In the genomic region with DNA sequence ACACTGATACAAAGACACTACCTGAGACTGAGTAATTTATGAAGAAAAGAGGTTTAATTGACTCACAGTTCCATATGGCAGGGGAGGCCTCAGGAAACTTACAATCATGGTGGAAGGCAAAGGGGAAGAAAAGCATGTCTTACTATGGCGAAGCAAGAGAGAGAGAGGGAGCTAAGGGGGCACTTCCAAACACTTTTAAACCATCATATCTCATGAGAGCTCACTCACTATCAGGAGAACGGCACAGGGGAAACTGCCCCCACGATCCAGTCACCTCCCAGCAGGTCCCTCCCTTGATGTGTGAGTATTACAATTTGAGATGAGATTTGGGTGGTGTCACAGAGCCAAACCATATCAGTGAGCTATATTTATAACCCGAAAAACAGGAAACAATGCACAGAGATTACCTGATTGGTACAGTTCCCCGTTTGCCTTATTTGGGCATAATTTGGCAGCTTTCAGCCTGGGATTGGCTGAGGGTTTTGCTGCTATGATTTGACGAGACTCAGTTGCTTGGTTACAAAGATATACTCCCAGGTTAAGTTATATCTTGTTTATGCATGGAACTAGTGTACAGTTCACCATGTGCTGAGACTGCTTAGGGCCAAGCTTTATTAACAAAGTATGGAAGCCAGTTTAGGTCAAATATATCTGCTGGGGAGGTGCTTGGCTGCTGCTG, we compare ENCODE assay signal across 1 cellular context.
TF ChIP-seq lines count a peak whose summit lies in the region.

No MANE protein-coding gene starts in this region.

TF ChIP-seq in K562, 482 proteins besides CTCF, POLR2A, EP300 and RAD21 (continued from another document and continues in another):
- TF ChIP-seq MTA3 (IDR thresholded peaks at IDR 0.05; ENCODE audit: borderline replicate concordance), result no peak
- no peak for TF ChIP-seq MBD1 (CRISPR knock-in tag; IDR thresholded peaks at IDR 0.05)
- TF ChIP-seq ZHX1 (conservative IDR thresholded peaks at IDR 0.05; ENCODE audit: low read length), result no peak
- no peak for TF ChIP-seq BHLHE40 (IDR thresholded peaks at IDR 0.05; ENCODE audit: low read length)
- TF ChIP-seq CSDE1 (IDR thresholded peaks at IDR 0.05), result no peak
- peak; percentile 90 for TF ChIP-seq FOXJ2 (tag; IDR thresholded peaks at IDR 0.05)
- TF ChIP-seq SMARCE1 (IDR thresholded peaks at IDR 0.05), result no peak
- TF ChIP-seq, protein P1, sequence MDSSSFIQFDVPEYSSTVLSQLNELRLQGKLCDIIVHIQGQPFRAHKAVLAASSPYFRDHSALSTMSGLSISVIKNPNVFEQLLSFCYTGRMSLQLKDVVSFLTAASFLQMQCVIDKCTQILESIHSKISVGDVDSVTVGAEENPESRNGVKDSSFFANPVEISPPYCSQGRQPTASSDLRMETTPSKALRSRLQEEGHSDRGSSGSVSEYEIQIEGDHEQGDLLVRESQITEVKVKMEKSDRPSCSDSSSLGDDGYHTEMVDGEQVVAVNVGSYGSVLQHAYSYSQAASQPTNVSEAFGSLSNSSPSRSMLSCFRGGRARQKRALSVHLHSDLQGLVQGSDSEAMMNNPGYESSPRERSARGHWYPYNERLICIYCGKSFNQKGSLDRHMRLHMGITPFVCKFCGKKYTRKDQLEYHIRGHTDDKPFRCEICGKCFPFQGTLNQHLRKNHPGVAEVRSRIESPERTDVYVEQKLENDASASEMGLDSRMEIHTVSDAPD (CRISPR knock-in tag; IDR thresholded peaks at IDR 0.05), result no peak
- no peak for TF ChIP-seq EP400 (IDR thresholded peaks at IDR 0.05)
- no peak for TF ChIP-seq ETV1 (tag; conservative IDR thresholded peaks at IDR 0.05; ENCODE audit: low read depth)
- no peak for TF ChIP-seq TEAD1 (CRISPR knock-in tag; IDR thresholded peaks at IDR 0.05)
- TF ChIP-seq TRIM28 (IDR thresholded peaks at IDR 0.05), result no peak
- TF ChIP-seq ZEB2 (IDR thresholded peaks at IDR 0.05), result no peak
- no peak for TF ChIP-seq CBFA2T3 (IDR thresholded peaks at IDR 0.05)
- no peak for TF ChIP-seq LCOR (CRISPR knock-in tag; IDR thresholded peaks at IDR 0.05)
- TF ChIP-seq CBX5 (IDR thresholded peaks at IDR 0.05; ENCODE audit: borderline replicate concordance, low read depth), result no peak
- no peak for TF ChIP-seq ZNF436 (CRISPR knock-in tag; IDR thresholded peaks at IDR 0.05)
- peak; percentile 75 for TF ChIP-seq ZFP36 (IDR thresholded peaks at IDR 0.05; ENCODE audit: low read depth, low read length, partially characterized antibody)
- TF ChIP-seq SRSF3 (IDR thresholded peaks at IDR 0.05; ENCODE audit: insufficient read depth, low read length), result no peak
- no peak for TF ChIP-seq MYNN (IDR thresholded peaks at IDR 0.05)
- no peak for TF ChIP-seq MYNN (CRISPR knock-in tag; IDR thresholded peaks at IDR 0.05)
- TF ChIP-seq, protein P2, sequence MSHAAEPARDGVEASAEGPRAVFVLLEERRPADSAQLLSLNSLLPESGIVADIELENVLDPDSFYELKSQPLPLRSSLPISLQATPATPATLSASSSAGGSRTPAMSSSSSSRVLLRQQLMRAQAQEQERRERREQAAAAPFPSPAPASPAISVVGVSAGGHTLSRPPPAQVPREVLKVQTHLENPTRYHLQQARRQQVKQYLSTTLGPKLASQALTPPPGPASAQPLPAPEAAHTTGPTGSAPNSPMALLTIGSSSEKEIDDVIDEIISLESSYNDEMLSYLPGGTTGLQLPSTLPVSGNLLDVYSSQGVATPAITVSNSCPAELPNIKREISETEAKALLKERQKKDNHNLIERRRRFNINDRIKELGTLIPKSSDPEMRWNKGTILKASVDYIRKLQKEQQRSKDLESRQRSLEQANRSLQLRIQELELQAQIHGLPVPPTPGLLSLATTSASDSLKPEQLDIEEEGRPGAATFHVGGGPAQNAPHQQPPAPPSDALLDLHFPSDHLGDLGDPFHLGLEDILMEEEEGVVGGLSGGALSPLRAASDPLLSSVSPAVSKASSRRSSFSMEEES (CRISPR knock-in tag; IDR thresholded peaks at IDR 0.05), result no peak
- no peak for TF ChIP-seq PPARD (CRISPR knock-in tag; IDR thresholded peaks at IDR 0.05)
- TF ChIP-seq KDM2B (CRISPR knock-in tag; IDR thresholded peaks at IDR 0.05), result no peak
- TF ChIP-seq ZZZ3 (IDR thresholded peaks at IDR 0.05), result no peak
- TF ChIP-seq TEAD4 (IDR thresholded peaks at IDR 0.05; ENCODE audit: low read length), result no peak
- no peak for TF ChIP-seq TEAD4 (CRISPR knock-in tag; IDR thresholded peaks at IDR 0.05; ENCODE audit: borderline replicate concordance)
- TF ChIP-seq ELK1 (CRISPR knock-in tag; IDR thresholded peaks at IDR 0.05), result no peak
- no peak for TF ChIP-seq MTF1 (CRISPR knock-in tag; IDR thresholded peaks at IDR 0.05; ENCODE audit: borderline replicate concordance)
- peak; percentile 65; the same call in 1 of the 2 replicates for TF ChIP-seq ZNF589 (CRISPR knock-in tag; IDR thresholded peaks at IDR 0.05; ENCODE audit: low read depth)
- 0 out of 2 replicates have a peak, but pooled peaks have one; percentile 31 for TF ChIP-seq L3MBTL2 (IDR thresholded peaks at IDR 0.05)
- TF ChIP-seq, protein P3, sequence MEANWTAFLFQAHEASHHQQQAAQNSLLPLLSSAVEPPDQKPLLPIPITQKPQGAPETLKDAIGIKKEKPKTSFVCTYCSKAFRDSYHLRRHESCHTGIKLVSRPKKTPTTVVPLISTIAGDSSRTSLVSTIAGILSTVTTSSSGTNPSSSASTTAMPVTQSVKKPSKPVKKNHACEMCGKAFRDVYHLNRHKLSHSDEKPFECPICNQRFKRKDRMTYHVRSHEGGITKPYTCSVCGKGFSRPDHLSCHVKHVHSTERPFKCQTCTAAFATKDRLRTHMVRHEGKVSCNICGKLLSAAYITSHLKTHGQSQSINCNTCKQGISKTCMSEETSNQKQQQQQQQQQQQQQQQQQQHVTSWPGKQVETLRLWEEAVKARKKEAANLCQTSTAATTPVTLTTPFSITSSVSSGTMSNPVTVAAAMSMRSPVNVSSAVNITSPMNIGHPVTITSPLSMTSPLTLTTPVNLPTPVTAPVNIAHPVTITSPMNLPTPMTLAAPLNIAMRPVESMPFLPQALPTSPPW (CRISPR knock-in tag; IDR thresholded peaks at IDR 0.05), result peak; percentile 45; the same call in 1 of the 2 replicates
- no peak for TF ChIP-seq CREB5 (CRISPR knock-in tag; IDR thresholded peaks at IDR 0.05)
- TF ChIP-seq RNF219 (CRISPR knock-in tag; IDR thresholded peaks at IDR 0.05), result no peak
